In the genomic region with DNA sequence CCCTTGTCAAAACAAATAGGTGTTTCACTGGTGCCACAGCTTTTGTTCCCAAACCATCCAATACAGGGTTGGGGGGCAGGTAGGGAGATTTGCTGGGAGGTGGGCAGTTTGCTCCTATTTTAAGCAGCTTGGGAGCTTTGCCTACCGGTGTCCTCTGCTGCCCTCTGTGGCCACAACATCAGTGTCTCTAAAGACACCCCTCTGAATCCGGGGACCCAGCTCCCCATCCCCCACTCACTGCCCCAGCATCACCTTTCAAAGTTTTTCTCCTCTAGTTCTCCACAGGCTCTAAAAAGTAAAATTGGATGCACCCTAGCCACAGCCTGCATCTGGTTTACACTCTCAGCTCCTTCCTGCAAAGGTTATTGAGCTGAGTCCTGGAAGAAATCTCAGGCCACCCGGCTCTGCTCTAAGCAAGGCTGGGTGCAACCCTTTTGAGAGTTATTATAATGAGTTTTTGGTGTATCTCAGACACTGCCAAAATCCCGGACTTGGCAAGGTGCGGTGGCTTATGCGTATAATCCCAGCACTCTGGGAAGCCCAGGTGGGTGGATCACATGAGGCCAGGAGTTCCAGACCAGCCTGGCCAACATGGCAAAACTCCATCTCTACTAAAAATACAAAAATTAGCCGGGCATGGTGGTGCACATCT, we compare ENCODE assay signal across 9 cellular contexts. TPM values are rescaled to one million over a fixed set of nuclear protein-coding genes. Genes with fewer than 3 reads are reported as not detected.
DNase-seq lines count a peak whose midpoint lies in the region; ATAC-seq and TF ChIP-seq lines count a peak whose summit lies in the region.
"Had no signal": no experiment of that assay in that cellular context is flagged by ENCODE, and none has a peak within 500 bp of the region (broad histone marks: within the 10 kb centered on the region; RNA-seq: fewer than 3 reads in every experiment).

No MANE protein-coding gene starts in this region.

- H3K4me1 Mint-ChIP-seq in natural killer cell: peaks cover 19 to 26% of the 10 kb centered on the region in 2 donors

- H3K27ac ChIP-seq in RWPE2 (ENCODE audit: poor library complexity, severe bottlenecking) (no peak overlapping the region), esophagus squamous epithelium (no peak overlapping the region), vagina (no peak overlapping the region)
- H3K27ac ChIP-seq: Peyer's patch had no signal

- TF ChIP-seq POLR2A in esophagus squamous epithelium (IDR thresholded peaks at IDR 0.05) (no peak), vagina (IDR thresholded peaks at IDR 0.05) (no peak)

- TF ChIP-seq CTCF in RWPE2 (IDR thresholded peaks at IDR 0.05; ENCODE audit: poor library complexity, severe bottlenecking): peak; percentile 71
- TF ChIP-seq CTCF in esophagus squamous epithelium (IDR thresholded peaks at IDR 0.05): peak in 5 of 6 experiments; percentile 17 to 37 (median 24)
- peak in 2 of 3 experiments; percentile 23 to 35 for TF ChIP-seq CTCF in vagina (IDR thresholded peaks at IDR 0.05)
- no peak for TF ChIP-seq CTCF in natural killer cell (IDR thresholded peaks at IDR 0.05)

- intact Hi-C loops in esophagus squamous epithelium (cut with DNase I) (loop anchor here (10.0 kb wide), 1 partner anchor 230 kb away; no protein-coding TSS in a partner anchor), vagina (cut with DNase I) (loop anchor here (10.0 kb wide), 2 partner anchors 70 to 230 kb away; no protein-coding TSS in a partner anchor), natural killer cell (cut with micrococcal nuclease) (no loop called here)

- H3K27ac Mint-ChIP-seq in natural killer cell: no peak overlapping the region

- no peaks in the 10 kb centered on the region for H3K27me3 ChIP-seq in RWPE2 (ENCODE audit: insufficient read depth, poor library complexity, severe bottlenecking)
- no peaks in the 10 kb centered on the region for H3K27me3 ChIP-seq in esophagus squamous epithelium
- H3K27me3 ChIP-seq in vagina: no peaks in the 10 kb centered on the region
- H3K27me3 ChIP-seq: Peyer's patch had no signal

- H3K9me3 Mint-ChIP-seq in natural killer cell: no peaks in the 10 kb centered on the region

- H3K36me3 ChIP-seq in RWPE2 (ENCODE audit: low read depth): peaks cover 11% of the 10 kb centered on the region; the same call in 1 of the 2 replicates
- H3K36me3 ChIP-seq in esophagus squamous epithelium: no peaks in the 10 kb centered on the region
- no peaks in the 10 kb centered on the region for H3K36me3 ChIP-seq in vagina
- H3K36me3 ChIP-seq: Peyer's patch had no signal

- peak; percentile 26 for DNase-seq in stimulated activated CD4-positive, alpha-beta T cell treated with anti-CD3 and anti-CD28 coated beads, Interleukin-15, amount 100 ng/mL, for 24 hours
- no peak for DNase-seq in stimulated activated CD4-positive, alpha-beta T cell treated with anti-CD3 and anti-CD28 coated beads, Interleukin-4, amount 100 ng/mL, for 24 hours
- DNase-seq in RWPE2 (ENCODE audit: low spot score): no peak
- DNase-seq in esophagus squamous epithelium (lab: John Stamatoyannopoulos, UW): no peak
- DNase-seq in vagina (ENCODE audit: extremely low spot score in 2 of 2): no peak
- no peak for DNase-seq in natural killer cell
- DNase-seq in cerebellar cortex (ENCODE audit: low spot score): no peak

- no peaks in the 10 kb centered on the region for H3K36me3 Mint-ChIP-seq in natural killer cell

- peaks cover 23 to 34% of the 10 kb centered on the region in 2 donors for H3K27me3 Mint-ChIP-seq in natural killer cell (ENCODE audit: low read depth in 2 of 2)

- ATAC-seq in RWPE2 (ENCODE audit: low read depth): no peak
- ATAC-seq in natural killer cell: no peak
- no peak for ATAC-seq in GM18858 (IDR thresholded peaks at IDR 0.05; ENCODE audit: unreplicated experiment)

- H3K4me3 ChIP-seq in RWPE2 (ENCODE audit: severe bottlenecking): no peak overlapping the region
- H3K4me3 ChIP-seq in esophagus squamous epithelium: no peak overlapping the region
- H3K4me3 ChIP-seq in vagina: no peak overlapping the region
- H3K4me3 ChIP-seq: Peyer's patch had no signal

- no peaks in the 10 kb centered on the region for H3K4me1 ChIP-seq in RWPE2 (ENCODE audit: insufficient read depth, poor library complexity, severe bottlenecking)
- peaks cover 4 to 23% (median 6%) of the 10 kb centered on the region in 3 donors for H3K4me1 ChIP-seq in esophagus squamous epithelium
- H3K4me1 ChIP-seq in vagina: peaks cover 11% of the 10 kb centered on the region

- 27 to 46% methylated on average over 2 to 7 of the region's 7 CpGs for WGBS in esophagus squamous epithelium, 2 donors

- H3K9me3 ChIP-seq in RWPE2 (ENCODE audit: severe bottlenecking) (peaks cover under 1% of the 10 kb centered on the region), esophagus squamous epithelium (no peaks in the 10 kb centered on the region), vagina (no peaks in the 10 kb centered on the region)

- no peak overlapping the region for H3K4me3 Mint-ChIP-seq in natural killer cell

RNA-seq across cellular contexts. Expression of a gene that starts 2.9 kb away (rescaled TPM):
- total RNA-seq in esophagus squamous epithelium: 100 to 1,000 TPM in 2 of 4 donors, 10 to 100 TPM in 2; 86.7 to 151 (median 105) TPM
- total RNA-seq in vagina: 222 TPM
- total RNA-seq in natural killer cell: 10 to 100 TPM in 1 of 3 donors, 1 to 10 TPM in 2; 2.1 to 61.4 (median 3.6) TPM
